ENCODE assay signal across 1 cellular context in genomic region chr13:24625324-24625723, GRCh38.
TF ChIP-seq lines count a peak whose summit lies in the region.

No MANE protein-coding gene starts in this region.

TF ChIP-seq in GM12878, 131 proteins besides CTCF, POLR2A, EP300 and RAD21 (continued from another document):
- no peak for TF ChIP-seq CEBPZ (IDR thresholded peaks at IDR 0.05; ENCODE audit: low read depth, low read length)
- peak in 1 of 2 experiments; percentile 59; a peak in 1 of 4 replicates for TF ChIP-seq ETV6 (conservative IDR thresholded peaks at IDR 0.05 in 1 of 2, IDR thresholded peaks at IDR 0.05 in 1 of 2; ENCODE audit: borderline replicate concordance in 1 of 2, low read depth in 1 of 2)
- peak; percentile 16; the same call in 1 of the 2 replicates for TF ChIP-seq JUNB (IDR thresholded peaks at IDR 0.05)
- TF ChIP-seq ZNF687 (IDR thresholded peaks at IDR 0.05): peak; percentile 98
- TF ChIP-seq YY1 (IDR thresholded peaks at IDR 0.05; ENCODE audit: low read depth, low read length): peak; percentile 80
- peak; percentile 91 for TF ChIP-seq ZBTB4 (CRISPR knock-in tag; IDR thresholded peaks at IDR 0.05)
- TF ChIP-seq KDM1A (IDR thresholded peaks at IDR 0.05; ENCODE audit: borderline replicate concordance): no peak
- TF ChIP-seq NBN (IDR thresholded peaks at IDR 0.05): no peak
- no peak for TF ChIP-seq ZBTB40 (IDR thresholded peaks at IDR 0.05; ENCODE audit: borderline replicate concordance)
- 0 out of 2 replicates have a peak, but pooled peaks have one; percentile 37 for TF ChIP-seq NFIC (IDR thresholded peaks at IDR 0.05; ENCODE audit: low read depth, low read length)
- peak; percentile 97 for TF ChIP-seq ZNF592 (IDR thresholded peaks at IDR 0.05)
- peak; percentile 45; the same call in 1 of the 2 replicates for TF ChIP-seq MTA3 (IDR thresholded peaks at IDR 0.05; ENCODE audit: borderline replicate concordance, low read length)
- no peak for TF ChIP-seq MEF2A (IDR thresholded peaks at IDR 0.05; ENCODE audit: insufficient read depth, low read depth, low read length)
- no peak for TF ChIP-seq TAF1 (IDR thresholded peaks at IDR 0.05; ENCODE audit: borderline replicate concordance, low read depth, low read length)
